Comparison of ENCODE assay signal across 8 cellular contexts in the genomic region with DNA sequence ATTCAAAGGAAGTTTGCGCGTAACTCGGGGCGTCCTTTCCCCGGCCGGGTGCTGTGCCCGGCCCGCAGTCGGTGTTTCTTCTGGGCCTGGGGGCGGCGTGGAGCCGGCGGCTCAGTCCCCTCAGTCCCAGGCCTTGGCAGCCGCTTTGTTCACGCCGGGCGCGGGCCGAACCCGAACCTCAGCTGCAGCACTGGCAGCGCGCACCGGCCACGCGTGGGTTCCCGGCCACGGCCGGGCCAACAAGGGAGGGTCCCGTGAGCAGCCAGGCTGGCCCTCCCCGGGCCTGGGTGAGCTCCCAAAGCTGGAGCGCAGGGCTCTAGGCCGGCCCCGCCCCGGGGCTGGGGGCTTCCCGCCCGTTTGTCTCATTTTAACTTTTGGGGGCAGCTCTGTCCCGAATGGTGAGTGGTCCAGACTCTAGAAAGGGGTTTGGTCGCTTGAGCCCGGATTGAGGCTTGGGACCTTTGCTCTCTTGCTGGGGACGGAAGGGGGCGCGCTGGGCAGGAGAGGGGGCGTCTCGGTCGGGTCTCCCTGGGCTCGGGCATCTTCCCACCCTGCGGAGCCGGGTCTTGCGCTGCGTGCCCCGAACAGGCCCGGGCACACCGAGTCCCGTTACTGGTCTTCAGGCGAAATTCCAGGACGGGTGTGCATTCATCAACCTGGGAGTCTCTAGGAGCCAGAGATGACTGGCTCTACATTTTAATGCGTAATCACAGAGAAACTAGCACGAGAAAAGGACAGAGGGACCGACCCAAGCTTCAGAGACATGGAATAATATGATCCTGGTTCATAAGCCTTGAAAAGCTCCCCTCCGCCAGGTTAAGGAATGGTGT.
A peak's percentile ranks its signal among the peaks of the same experiment; 100 is the strongest.
DNase-seq lines count a peak whose midpoint lies in the region; ATAC-seq and TF ChIP-seq lines count a peak whose summit lies in the region.

No MANE protein-coding gene starts in this region.

- H3K4me2 ChIP-seq in SU-DHL-6 (ENCODE audit: low read depth, low read length, poor library complexity, severe bottlenecking) = peak overlapping the region; percentile 58

- no peaks in the 10 kb centered on the region for H4K20me1 ChIP-seq in SU-DHL-6 (ENCODE audit: low read depth, low read length)

- TF ChIP-seq CTCF in SU-DHL-6 (IDR thresholded peaks at IDR 0.05; ENCODE audit: insufficient read depth, low read length, poor library complexity, severe bottlenecking) = no peak
- TF ChIP-seq CTCF in epithelial cell of proximal tubule (conservative IDR thresholded peaks at IDR 0.05; ENCODE audit: low read depth, low read length) = peak; percentile 33

- POLR2A ChIA-PET in activated CD4-positive, alpha-beta T cell treated with anti-CD3 and anti-CD28 coated beads for 36 hours (lab: Charles Lee) = no interaction called here

- no peaks in the 10 kb centered on the region for H3K36me3 Mint-ChIP-seq in activated CD4-positive, alpha-beta T cell treated with anti-CD3 and anti-CD28 coated beads for 36 hours (ENCODE audit: low read depth)

- H3K9me2 ChIP-seq in SU-DHL-6 (replicated peaks; ENCODE audit: insufficient read depth, low read length) = no peaks in the 10 kb centered on the region

- H3K79me2 ChIP-seq in SU-DHL-6 (ENCODE audit: insufficient read depth, low read length) = no peaks in the 10 kb centered on the region

- peak; percentile 10 for DNase-seq in activated CD4-positive, alpha-beta T cell treated with anti-CD3 and anti-CD28 coated beads for 36 hours
- no peak for DNase-seq in activated CD4-positive, alpha-beta T cell treated with anti-CD3 and anti-CD28 coated beads, Interleukin-2, amount 50 U/mL, for 4 hours
- DNase-seq in epithelial cell of proximal tubule (ENCODE audit: low read depth) = no peak
- peak; percentile 62 to 85 for DNase-seq in aorta
- no peak for DNase-seq in SKM-1 (lab: John Stamatoyannopoulos, UW; ENCODE audit: unreplicated experiment)
- no peak for DNase-seq in stimulated activated naive CD4-positive, alpha-beta T cell (lab: John Stamatoyannopoulos, UW)

- no peaks in the 10 kb centered on the region for H3K9me3 ChIP-seq in SU-DHL-6 (ENCODE audit: insufficient read depth, low read length)
- H3K9me3 ChIP-seq in mucosa of stomach (ENCODE audit: control insufficient read depth, low read length) = no peaks in the 10 kb centered on the region
- H3K9me3 ChIP-seq in aorta (ENCODE audit: control insufficient read depth, low read length) = no peaks in the 10 kb centered on the region

- peaks cover 15% of the 10 kb centered on the region for H3K4me1 Mint-ChIP-seq in activated CD4-positive, alpha-beta T cell treated with anti-CD3 and anti-CD28 coated beads for 36 hours

- no peak for ATAC-seq in activated CD4-positive, alpha-beta T cell treated with anti-CD3 and anti-CD28 coated beads for 36 hours
- peak; percentile 71 for ATAC-seq in aorta (ENCODE audit: low FRiP score)

- H3K36me3 ChIP-seq in SU-DHL-6 (ENCODE audit: low read length) = no peaks in the 10 kb centered on the region
- no peaks in the 10 kb centered on the region for H3K36me3 ChIP-seq in mucosa of stomach (ENCODE audit: control insufficient read depth, insufficient read depth, low read length)
- no peaks in the 10 kb centered on the region for H3K36me3 ChIP-seq in aorta (ENCODE audit: control insufficient read depth in 1 of 2, insufficient read depth in 2 of 2, low read length in 1 of 2)

- intact Hi-C loops in activated CD4-positive, alpha-beta T cell treated with anti-CD3 and anti-CD28 coated beads for 36 hours (cut with DNase I, micrococcal nuclease) = loop anchor here (2.0 to 5.0 kb wide), 6 partner anchors 30 to 322 kb away; partner anchors contain the start of gene CBR4 (in 1 of the 2)
- intact Hi-C loops in aorta (cut with DNase I) = loop anchor here (5.0 to 10.0 kb wide), 5 partner anchors 44 to 248 kb away; no protein-coding TSS in a partner anchor

- 1% methylated on average over 60 of the region's 60 CpGs for WGBS in aorta, 2 donors

- no peaks in the 10 kb centered on the region for H3K9me3 Mint-ChIP-seq in activated CD4-positive, alpha-beta T cell treated with anti-CD3 and anti-CD28 coated beads for 36 hours (ENCODE audit: low read depth)

- H3K4me1 ChIP-seq in mucosa of stomach (ENCODE audit: control insufficient read depth, insufficient read depth, low read length) (peaks cover 10% of the 10 kb centered on the region), aorta (ENCODE audit: control insufficient read depth in 1 of 2, insufficient read depth in 2 of 2, low read length in 2 of 2) (peaks cover 3 to 12% of the 10 kb centered on the region in 2 donors)

- H3K27ac Mint-ChIP-seq in activated CD4-positive, alpha-beta T cell treated with anti-CD3 and anti-CD28 coated beads for 36 hours = no peak overlapping the region

- CTCF ChIA-PET in activated CD4-positive, alpha-beta T cell treated with anti-CD3 and anti-CD28 coated beads for 36 hours (lab: Charles Lee) = interaction anchor here (0.6 to 1.9 kb wide), 4 partner anchors 83 to 276 kb away, joined by 3 to 7 read pairs (median 3); no protein-coding TSS in a partner anchor

- H3K4me3 ChIP-seq in SU-DHL-6 (ENCODE audit: insufficient read depth, low read length, poor library complexity, severe bottlenecking) (peak overlapping the region; percentile 60), epithelial cell of proximal tubule (ENCODE audit: low read depth, low read length) (peak overlapping the region; percentile 79), mucosa of stomach (ENCODE audit: low read length) (peak overlapping the region; percentile 57), aorta (ENCODE audit: low read length in 2 of 2) (peak overlapping the region; percentile 54 to 90)

- H3K4me3 Mint-ChIP-seq in activated CD4-positive, alpha-beta T cell treated with anti-CD3 and anti-CD28 coated beads for 36 hours = peak overlapping the region; percentile 72

- H3K27ac ChIP-seq in SU-DHL-6 (ENCODE audit: low read depth, low read length) (no peak overlapping the region), aorta (ENCODE audit: low read depth in 1 of 2, low read length in 2 of 2) (peak overlapping the region; percentile 79 to 97)

- H3K27me3 Mint-ChIP-seq in activated CD4-positive, alpha-beta T cell treated with anti-CD3 and anti-CD28 coated beads for 36 hours = peaks cover 39% of the 10 kb centered on the region

- peak overlapping the region; percentile 97 for H2AFZ ChIP-seq in SU-DHL-6 (ENCODE audit: low read depth, low read length, severe bottlenecking)

- H3K9ac ChIP-seq in SU-DHL-6 (ENCODE audit: low read length) (peak overlapping the region; percentile 58; the same call in 1 of the 2 replicates), mucosa of stomach (ENCODE audit: low read length) (peak overlapping the region; percentile 94)

- H3K27me3 ChIP-seq in SU-DHL-6 (ENCODE audit: low read length) (no peaks in the 10 kb centered on the region; the same call in 1 of the 2 replicates), mucosa of stomach (ENCODE audit: control insufficient read depth, insufficient read depth, low read length) (no peaks in the 10 kb centered on the region), aorta (ENCODE audit: control insufficient read depth in 1 of 2, insufficient read depth in 2 of 2, low read length in 1 of 2) (no peaks in the 10 kb centered on the region)

- no peaks in the 10 kb centered on the region for H3F3A ChIP-seq in SU-DHL-6 (ENCODE audit: insufficient read depth)

Comparison
In these comparisons a context has a peak if more than half of its experiments do, and no peak if none do; other contexts are left out.
1. DNase-seq: peak in activated CD4-positive, alpha-beta T cell treated with anti-CD3 and anti-CD28 coated beads for 36 hours (single experiment) and aorta (2 of 2); none in activated CD4-positive, alpha-beta T cell treated with anti-CD3 and anti-CD28 coated beads, Interleukin-2, amount 50 U/mL, for 4 hours (0 of 2), epithelial cell of proximal tubule (single experiment), SKM-1 (single experiment) and stimulated activated naive CD4-positive, alpha-beta T cell (0 of 6).
2. Peak in every context shown above with its lines, with median percentiles within 50 percentile points of each other: H3K4me3 ChIP-seq.